Comparison of ENCODE assay signal across 1 cellular context in the genomic region with DNA sequence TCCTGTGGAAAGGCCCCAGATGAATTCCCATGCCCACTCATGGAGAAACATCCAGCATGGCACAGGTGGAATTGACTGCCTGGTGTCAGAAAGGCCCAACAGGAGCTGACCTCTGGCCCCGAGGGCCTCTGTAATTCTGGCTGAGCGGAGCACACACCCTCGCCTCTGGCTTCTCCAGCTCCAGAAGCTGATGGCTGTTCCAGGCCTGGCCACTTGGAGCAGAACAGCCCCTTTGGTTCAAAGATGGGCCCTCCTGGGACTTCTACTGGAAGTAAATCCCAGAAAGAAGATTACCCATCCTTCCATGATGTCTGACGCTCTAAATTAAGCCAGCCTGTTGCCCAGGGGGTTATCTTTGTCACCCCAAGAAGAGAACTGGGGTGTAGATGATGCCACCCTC.
TF ChIP-seq lines count a peak whose summit lies in the region.

No MANE protein-coding gene starts in this region.

TF ChIP-seq in HepG2, 621 proteins besides CTCF, POLR2A, EP300 and RAD21 (continued from another document):
- TF ChIP-seq ZBTB10 (CRISPR knock-in tag; IDR thresholded peaks at IDR 0.05; ENCODE audit: borderline replicate concordance) (no peak), ZNF180 (CRISPR knock-in tag; IDR thresholded peaks at IDR 0.05; ENCODE audit: borderline replicate concordance, low read depth) (no peak), ZNF335 (CRISPR knock-in tag; IDR thresholded peaks at IDR 0.05) (no peak)
